Comparison of ENCODE assay signal across 22 cellular contexts in genomic region chr17:61634942-61635538, GRCh38. TPM values are rescaled to one million over a fixed set of nuclear protein-coding genes. Genes with fewer than 3 reads are reported as not detected.
"Had no signal": no experiment of that assay in that cellular context is flagged by ENCODE, and none has a peak within 500 bp of the region (broad histone marks: within the 10 kb centered on the region; RNA-seq: fewer than 3 reads in every experiment).

No MANE protein-coding gene starts in this region.

- H3K27me3 ChIP-seq: adrenal gland, body of pancreas had no signal

- H3K4me3 ChIP-seq: adrenal gland, body of pancreas had no signal

- H3K4me1 ChIP-seq: adrenal gland, body of pancreas had no signal

- H3K36me3 ChIP-seq: adrenal gland, WERI-Rb-1 had no signal

- H3K27ac ChIP-seq: adrenal gland, body of pancreas, WERI-Rb-1 had no signal

- H3K9me3 ChIP-seq: adrenal gland, body of pancreas had no signal

- ATAC-seq: activated CD8-positive, alpha-beta T cell treated with anti-CD3 and anti-CD28 coated beads for 36 hours; activated naive CD4-positive, alpha-beta T cell treated with anti-CD3 and anti-CD28 coated beads, Interleukin-2, amount 50 U/mL, for 72 hours; body of pancreas had no signal

- DNase-seq: activated CD4-positive, alpha-beta T cell treated with anti-CD3 and anti-CD28 coated beads, Interleukin-2, amount 10 ng/mL, durations not matched to agents 24 days and 14 days; activated CD4-positive, alpha-beta T cell treated with anti-CD3 and anti-CD28 coated beads, Interleukin-2, amount 50 U/mL, for 4 hours; activated CD8-positive, alpha-beta T cell treated with anti-CD3 and anti-CD28 coated beads for 36 hours; activated gamma-delta T cell; activated naive CD4-positive, alpha-beta T cell treated with Interleukin-2 at 50 U/mL for 16 hours; activated T-cell treated with anti-CD3 and anti-CD28 coated beads, Interleukin-2, amount 50 U/mL, for 24 hours; adrenal gland; body of pancreas; cerebellar nuclear complex; MM.1S; NCI-H510A; PC-3; Right ventricle myocardium superior; T-helper 1 cell; T-helper 2 cell; T-helper 9 cell; WERI-Rb-1 had no signal

RNA-seq across cellular contexts. Expression of gene NACA2, which starts 44.0 kb away (rescaled TPM):
- total RNA-seq: activated CD4-positive, alpha-beta T cell treated with anti-CD3 and anti-CD28 coated beads, Interleukin-2, amount 10 ng/mL, durations not matched to agents 24 days and 14 days; activated CD8-positive, alpha-beta memory T cell treated with anti-CD3 and anti-CD28 coated beads for 36 hours; activated CD8-positive, alpha-beta T cell treated with anti-CD3 and anti-CD28 coated beads for 36 hours; activated naive CD4-positive, alpha-beta T cell treated with anti-CD3 and anti-CD28 coated beads, Interleukin-2, amount 50 U/mL, for 72 hours; activated T-helper 2 cell treated with anti-CD3 and anti-CD28 coated beads, Interferon-gamma antibody, Interleukin-2, Interleukin-4, amounts not matched to agents 10 μg/mL and 5 μg/mL and 100 μg/mL, durations not matched to agents 14 hours and 24 hours and 36 hours; adrenal gland; astrocyte; bronchial epithelial cell; PC-3; Right ventricle myocardium superior had no signal
